8 cellular contexts compared by ENCODE assay signal in genomic region chr4:24584175-24584850, GRCh38.
DNase-seq lines count a peak whose midpoint lies in the region; ATAC-seq and TF ChIP-seq lines count a peak whose summit lies in the region.

DHX15 (minus strand) TSS chr4:24584554; CDS start chr4:24584393, 161 bp downstream.

- no peak for TF ChIP-seq CTCF in AG09319 (IDR thresholded peaks at IDR 0.05; ENCODE audit: low read depth, low read length)

- DNase-seq in AG09319 (ENCODE audit: extremely low read depth, low read depth) (peak; percentile 94), NCI-H446 (lab: John Stamatoyannopoulos, UW) (peak; percentile 79 to 93), cerebellar cortex (ENCODE audit: low spot score) (peak; percentile 98), iris pigment epithelial cell (ENCODE audit: low read depth) (peak; percentile 98)
- DNase-seq in stimulated activated CD4-positive, alpha-beta T cell treated with anti-CD3 and anti-CD28 coated beads, Interleukin-12 subunit alpha, Interleukin-12 subunit beta, amount 100 ng/mL, for 24 hours (ENCODE audit: low read depth in 2 of 2) = peak; percentile 85 to 87

- ATAC-seq in GM19025 (IDR thresholded peaks at IDR 0.05; ENCODE audit: low read depth, unreplicated experiment) (peak; percentile 88), HG03342 (IDR thresholded peaks at IDR 0.05; ENCODE audit: unreplicated experiment) (peak; percentile 89)
- peak; percentile 94 to 96 for ATAC-seq in activated CD4-positive, CD25-positive, alpha-beta regulatory T cell treated with anti-CD3 and anti-CD28 coated beads, Interleukin-2, amount 50 U/mL, for 24 hours

Comparison
In these comparisons a context has a peak if more than half of its experiments do, and no peak if none do; other contexts are left out.
1. Peak in every context shown above with its lines: DNase-seq and ATAC-seq.